In genomic region chr2:54084600-54084999, GRCh38 we compare ENCODE assay signal across 9 cellular contexts. TPM values are rescaled to one million over a fixed set of nuclear protein-coding genes. Genes with fewer than 3 reads are reported as not detected.
DNase-seq lines count a peak whose midpoint lies in the region; ATAC-seq, FAIRE-seq and TF ChIP-seq lines count a peak whose summit lies in the region.
"Had no signal": no experiment of that assay in that cellular context is flagged by ENCODE, and none has a peak within 500 bp of the region (broad histone marks: within the 10 kb centered on the region; RNA-seq: fewer than 3 reads in every experiment).

No MANE protein-coding gene starts in this region.

- H3K4me1 ChIP-seq in GM23248 (ENCODE audit: insufficient read depth), result peaks cover 11% of the 10 kb centered on the region
- no peaks in the 10 kb centered on the region for H3K4me1 ChIP-seq in RWPE2 (ENCODE audit: insufficient read depth, poor library complexity, severe bottlenecking)
- peaks cover 0 to 9% (median 6%) of the 10 kb centered on the region in 3 donors for H3K4me1 ChIP-seq in pancreas

- intact Hi-C loops in pancreas (cut with DNase I), result no loop called here

- TF ChIP-seq CTCF in RWPE2 (IDR thresholded peaks at IDR 0.05; ENCODE audit: poor library complexity, severe bottlenecking) (peak; percentile 53), fibroblast of the aortic adventitia (IDR thresholded peaks at IDR 0.05; ENCODE audit: insufficient read depth, low read length) (peak; percentile 34), pancreas (IDR thresholded peaks at IDR 0.05) (peak in 1 of 4 donors; percentile 7)

- H3K9me3 ChIP-seq in GM23248 (ENCODE audit: low read depth) (no peaks in the 10 kb centered on the region), RWPE2 (ENCODE audit: severe bottlenecking) (no peaks in the 10 kb centered on the region), pancreas (no peaks in the 10 kb centered on the region)

- no peaks in the 10 kb centered on the region for H4K20me1 ChIP-seq in GM23248 (ENCODE audit: insufficient read depth)

- H3K4me3 ChIP-seq in GM23248, result no peak overlapping the region
- H3K4me3 ChIP-seq in RWPE2 (ENCODE audit: severe bottlenecking), result no peak overlapping the region
- H3K4me3 ChIP-seq in fibroblast of the aortic adventitia (ENCODE audit: low read depth, low read length), result no peak overlapping the region
- no peak overlapping the region for H3K4me3 ChIP-seq in pancreas

- no peaks in the 10 kb centered on the region for H3F3A ChIP-seq in GM23248 (ENCODE audit: insufficient read depth)

- DNase-seq in GM23248, result peak; percentile 39
- no peak for DNase-seq in RWPE2 (ENCODE audit: low spot score)
- DNase-seq in fibroblast of the aortic adventitia (ENCODE audit: low read depth), result no peak
- DNase-seq in pancreas, result peak in 1 of 6 donors; percentile 13
- no peak for DNase-seq in NCI-H510A (lab: John Stamatoyannopoulos, UW)
- DNase-seq in ecto neural progenitor cell (ENCODE audit: low spot score), result no peak

- 66 to 75% methylated on average over 3 of the region's 3 CpGs for WGBS in GM23248 (ENCODE audit: low coverage in 1 of 2, low lambda C conversion rate in 2 of 2, missing lambda C conversion rate in 2 of 2), 2 experiments
- WGBS in pancreas, 2 donors, result 29 to 55% methylated on average over 3 of the region's 3 CpGs

- in situ Hi-C loops in GM23248 (cut with MboI), result no loop called here

- H3K9ac ChIP-seq in GM23248, result no peak overlapping the region

- no peak overlapping the region for H3K27ac ChIP-seq in GM23248
- H3K27ac ChIP-seq in RWPE2 (ENCODE audit: poor library complexity, severe bottlenecking), result no peak overlapping the region
- no peak overlapping the region for H3K27ac ChIP-seq in pancreas

- no peaks in the 10 kb centered on the region for H3K27me3 ChIP-seq in GM23248 (replicated peaks; ENCODE audit: insufficient read depth)
- no peaks in the 10 kb centered on the region for H3K27me3 ChIP-seq in RWPE2 (ENCODE audit: insufficient read depth, poor library complexity, severe bottlenecking)
- no peaks in the 10 kb centered on the region for H3K27me3 ChIP-seq in pancreas

- no peaks in the 10 kb centered on the region for H3K9me2 ChIP-seq in GM23248 (ENCODE audit: insufficient read depth)

- H3K36me3 ChIP-seq in GM23248 (ENCODE audit: low read depth), result no peaks in the 10 kb centered on the region
- no peaks in the 10 kb centered on the region; the same call in 1 of the 2 replicates for H3K36me3 ChIP-seq in RWPE2 (ENCODE audit: low read depth)
- no peaks in the 10 kb centered on the region for H3K36me3 ChIP-seq in pancreas

- H2AFZ ChIP-seq in GM23248, result no peak overlapping the region

- no peaks in the 10 kb centered on the region for H3K79me2 ChIP-seq in GM23248 (ENCODE audit: insufficient read depth)

- H3K4me2 ChIP-seq in GM23248 (ENCODE audit: unreplicated experiment), result no peak overlapping the region

- no peak for FAIRE-seq in pancreas (lab: Jason Lieb, UNC)
- FAIRE-seq: RCC 7860 had no signal

- ATAC-seq in RWPE2 (ENCODE audit: low read depth), result peak; percentile 41; the same call in 1 of the 3 replicates
- peak in 3 of 4 donors; percentile 74 to 81 (median 79) for ATAC-seq in pancreas
- no peak for ATAC-seq in GM19463 (IDR thresholded peaks at IDR 0.05; ENCODE audit: unreplicated experiment)
- ATAC-seq in HG03439 (IDR thresholded peaks at IDR 0.05; ENCODE audit: unreplicated experiment), result no peak

RNA-seq across cellular contexts. Expression of gene ACYP2, which starts 30.8 kb away (rescaled TPM):
- total RNA-seq in GM23248 (2014; rRNA removed; shearing (Covaris generic)), result 6.7 and 16.6 TPM in 2 replicates
- 41.6 and 42.7 TPM in 2 replicates for polyA plus RNA-seq in GM23248 (2016; fragmentation: Nextera tagmentation; extraction: Ambion mirVana)
- total RNA-seq in fibroblast of the aortic adventitia (ENCODE audit: low replicate concordance), result 7.8 and 11.5 TPM in 2 replicates
- 10 to 100 TPM in 3 of 6 donors, 1 to 10 TPM in 3; 8.0 to 12.9 (median 9.4) TPM for total RNA-seq in pancreas
- 10 to 100 TPM; 15.1 to 18.0 TPM for polyA plus RNA-seq in pancreas

Comparison
In these comparisons a context has a peak if more than half of its experiments do, and no peak if none do; other contexts are left out.
1. ATAC-seq: peak in RWPE2 (single experiment) and pancreas (3 of 4); none in GM19463 (single experiment) and HG03439 (single experiment).